Comparison of ENCODE assay signal across 24 cellular contexts in the genomic region with DNA sequence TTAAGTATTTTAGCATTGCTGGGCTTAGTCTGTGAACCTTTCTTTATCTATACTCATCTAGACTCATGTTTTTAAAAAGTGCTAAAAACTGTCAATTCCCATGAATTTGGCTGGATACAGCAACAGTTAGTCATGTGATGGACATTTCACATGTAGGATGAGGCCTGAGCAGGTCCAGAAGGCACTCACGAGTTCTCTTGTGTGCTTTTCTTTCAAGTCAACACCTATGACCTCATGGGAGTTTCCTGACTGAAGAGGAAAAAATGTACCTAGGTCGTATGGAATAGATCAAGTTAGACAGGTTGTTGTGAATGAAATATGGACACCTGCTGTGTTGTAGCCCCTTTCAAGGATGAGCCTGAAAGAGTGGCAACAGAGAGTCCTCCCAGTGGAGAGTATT.
"Had no signal": no experiment of that assay in that cellular context is flagged by ENCODE, and none has a peak within 500 bp of the region (broad histone marks: within the 10 kb centered on the region; RNA-seq: fewer than 3 reads in every experiment).

No MANE protein-coding gene starts in this region.

- DNase-seq: activated B cell treated with CpG ODN at 0.5 μM for 24 hours; activated CD4-positive, alpha-beta T cell treated with anti-CD3 and anti-CD28 coated beads for 36 hours; activated CD4-positive, alpha-beta T cell treated with anti-CD3 and anti-CD28 coated beads, Interleukin-2, amount 50 U/mL, for 4 hours; activated CD8-positive, alpha-beta memory T cell treated with anti-CD3 and anti-CD28 coated beads for 24 hours; activated effector memory CD4-positive, alpha-beta T cell treated with Interleukin-2 at 50 U/mL for 16 hours; activated naive CD4-positive, alpha-beta T cell treated with Interleukin-2 at 50 U/mL for 16 hours; aorta; body of pancreas; dorsolateral prefrontal cortex; effector memory CD4-positive, alpha-beta T cell; erythroblast; hippocampal formation; left lung; lower lobe of right lung; mesendoderm; natural killer cell; occipital lobe; psoas muscle; stimulated activated CD4-positive, alpha-beta T cell treated with anti-CD3 and anti-CD28 coated beads, Interleukin-1b, Interleukin-23, amount 100 ng/mL, for 48 hours; stimulated activated CD4-positive, alpha-beta T cell treated with anti-CD3 and anti-CD28 coated beads, Interleukin-4, amount 100 ng/mL, for 4 hours; stimulated activated CD8-positive, alpha-beta memory T cell treated with anti-CD3 and anti-CD28 coated beads, Interleukin-4, amount 100 ng/mL, for 48 hours; stimulated activated naive B cell treated with anti-CD40 and anti-IgM and Interleukin-4, amounts not matched to agents 10 μg/mL and 1 μg/mL and 100 μg/mL, for 72 hours; tibial artery had no signal

- ATAC-seq: activated CD4-positive, alpha-beta T cell treated with anti-CD3 and anti-CD28 coated beads for 36 hours; body of pancreas; gastroesophageal sphincter; left lung; lower lobe of right lung; natural killer cell; psoas muscle; stimulated activated naive B cell treated with anti-CD40 and anti-IgM and Interleukin-4, amounts not matched to agents 10 μg/mL and 1 μg/mL and 100 μg/mL, for 72 hours had no signal
